8 cellular contexts compared by ENCODE assay signal in genomic region chr3:23761440-23761896, GRCh38. TPM values are rescaled to one million over a fixed set of nuclear protein-coding genes. Genes with fewer than 3 reads are reported as not detected.
DNase-seq lines count a peak whose midpoint lies in the region; ATAC-seq and TF ChIP-seq lines count a peak whose summit lies in the region.

No MANE protein-coding gene starts in this region.

- peak; percentile 57 for DNase-seq in EH (ENCODE audit: low read depth)
- DNase-seq in HL-60 (ENCODE audit: low read depth in 1 of 2, low spot score in 1 of 2) = peak in 1 of 2 experiments; percentile 85
- DNase-seq in UCSD-AML1 (lab: John Stamatoyannopoulos, UW; ENCODE audit: unreplicated experiment) = peak; percentile 54
- peak; percentile 69 for DNase-seq in left kidney (ENCODE audit: low read depth, low spot score)
- DNase-seq in stimulated activated naive CD4-positive, alpha-beta T cell (lab: John Stamatoyannopoulos, UW) = no peak
- DNase-seq in midbrain (lab: John Stamatoyannopoulos, UW) = no peak
- DNase-seq in aorta = no peak

- ATAC-seq in GM21447 (IDR thresholded peaks at IDR 0.05; ENCODE audit: unreplicated experiment) (peak; percentile 37), aorta (ENCODE audit: low FRiP score) (no peak)

- no peaks in the 10 kb centered on the region for H3K4me1 ChIP-seq in aorta (ENCODE audit: control insufficient read depth in 1 of 2, insufficient read depth in 2 of 2, low read length in 2 of 2)

- H3K4me3 ChIP-seq in HL-60 (replicated peaks; ENCODE audit: insufficient read depth, low read length) (no peak overlapping the region), aorta (ENCODE audit: low read length in 2 of 2) (no peak overlapping the region)

- H3K27me3 ChIP-seq in HL-60 (ENCODE audit: insufficient read depth, poor library complexity, severe bottlenecking) (no peaks in the 10 kb centered on the region), aorta (ENCODE audit: control insufficient read depth in 1 of 2, insufficient read depth in 2 of 2, low read length in 1 of 2) (no peaks in the 10 kb centered on the region)

- intact Hi-C loops in aorta (cut with DNase I) = no loop called here

- peak overlapping the region; percentile 62 for H3K27ac ChIP-seq in HL-60 (replicated peaks)
- H3K27ac ChIP-seq in aorta (ENCODE audit: low read depth in 1 of 2, low read length in 2 of 2) = no peak overlapping the region

- H3K9me3 ChIP-seq in aorta (ENCODE audit: control insufficient read depth, low read length) = no peaks in the 10 kb centered on the region

- TF ChIP-seq CTCF in HL-60 (IDR thresholded peaks at IDR 0.05; ENCODE audit: insufficient read depth, low read length) = peak; percentile 23

- 80 to 85% methylated on average over 2 of the region's 2 CpGs for WGBS in aorta, 2 donors

- H3K36me3 ChIP-seq in aorta (ENCODE audit: control insufficient read depth in 1 of 2, insufficient read depth in 2 of 2, low read length in 1 of 2) = no peaks in the 10 kb centered on the region

RNA-seq across cellular contexts. Expression of gene UBE2E1, which starts 44.3 kb away (rescaled TPM):
- 10 to 100 TPM; 87.2 to 96.8 TPM for total RNA-seq in aorta
- polyA plus RNA-seq in aorta = 100 to 1,000 TPM in 1 of 2 donors, 10 to 100 TPM in 1; 62.2 to 128 TPM

Comparison
In these comparisons a context has a peak if more than half of its experiments do, and no peak if none do; other contexts are left out.
1. DNase-seq: peak in EH (single experiment), UCSD-AML1 (single experiment) and left kidney (single experiment); none in stimulated activated naive CD4-positive, alpha-beta T cell (0 of 6), midbrain (single experiment) and aorta (0 of 2).